In the genomic region with DNA sequence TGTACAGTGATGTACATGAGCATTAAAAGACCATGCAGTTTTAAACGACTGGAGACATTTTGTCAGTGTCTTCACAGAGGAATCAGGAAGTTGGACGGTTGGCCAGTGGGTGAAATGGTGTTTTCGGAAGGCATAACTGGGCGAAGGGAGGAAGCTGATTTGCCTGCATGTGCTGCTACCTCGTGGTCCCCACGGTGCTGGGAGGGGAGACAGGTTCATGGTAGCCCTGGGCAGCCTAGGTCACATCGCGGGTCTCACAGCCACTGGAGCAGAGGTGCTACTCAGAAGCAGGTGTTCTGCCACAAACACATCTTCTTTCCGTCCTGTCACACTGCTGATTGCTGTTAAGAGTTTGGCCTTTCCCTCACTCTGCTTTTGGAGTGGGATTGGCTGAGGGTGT, we compare ENCODE assay signal across 15 cellular contexts. TPM values are rescaled to one million over a fixed set of nuclear protein-coding genes. Genes with fewer than 3 reads are reported as not detected.
DNase-seq lines count a peak whose midpoint lies in the region; ATAC-seq and TF ChIP-seq lines count a peak whose summit lies in the region.
"Had no signal": no experiment of that assay in that cellular context is flagged by ENCODE, and none has a peak within 500 bp of the region (broad histone marks: within the 10 kb centered on the region; RNA-seq: fewer than 3 reads in every experiment).

No MANE protein-coding gene starts in this region.

- no peaks in the 10 kb centered on the region for H3K9me3 Mint-ChIP-seq in activated naive CD4-positive, alpha-beta T cell treated with anti-CD3 and anti-CD28 coated beads for 36 hours
- no peaks in the 10 kb centered on the region for H3K9me3 Mint-ChIP-seq in activated naive CD8-positive, alpha-beta T cell (ENCODE audit: low read depth)
- no peaks in the 10 kb centered on the region for H3K9me3 Mint-ChIP-seq in stimulated activated naive CD8-positive, alpha-beta T cell treated with anti-CD3 and anti-CD28 coated beads, Interleukin-15, amount 100 ng/mL, for 72 hours

- no peak for TF ChIP-seq CTCF in GM20000 (IDR thresholded peaks at IDR 0.05; ENCODE audit: extremely low read depth, missing control alignments)

- no peak overlapping the region for H4K8ac ChIP-seq in mesendoderm (ENCODE audit: low read depth, low read length)

- peak overlapping the region; percentile 89 for H3K27ac Mint-ChIP-seq in activated naive CD4-positive, alpha-beta T cell treated with anti-CD3 and anti-CD28 coated beads for 36 hours
- H3K27ac Mint-ChIP-seq in activated naive CD8-positive, alpha-beta T cell = peak overlapping the region; percentile 93
- peak overlapping the region; percentile 64 to 97 for H3K27ac Mint-ChIP-seq in stimulated activated naive CD8-positive, alpha-beta T cell treated with anti-CD3 and anti-CD28 coated beads, Interleukin-15, amount 100 ng/mL, for 72 hours

- no peak overlapping the region for H4K5ac ChIP-seq in mesendoderm (ENCODE audit: low read length)

- no peak overlapping the region for H3K23ac ChIP-seq in mesendoderm (ENCODE audit: low read length)

- H3K18ac ChIP-seq in mesendoderm (ENCODE audit: low read length) = no peak overlapping the region

- no peak overlapping the region for H3K27ac ChIP-seq in mesendoderm (ENCODE audit: low read depth, low read length)
- H3K27ac ChIP-seq: brain microvascular endothelial cell, foreskin keratinocyte, VCaP had no signal

- CTCF ChIA-PET in activated naive CD4-positive, alpha-beta T cell treated with anti-CD3 and anti-CD28 coated beads for 36 hours (lab: Charles Lee) = no interaction called here

- H3K36me3 Mint-ChIP-seq in activated naive CD4-positive, alpha-beta T cell treated with anti-CD3 and anti-CD28 coated beads for 36 hours (ENCODE audit: low read depth) = peaks cover 16% of the 10 kb centered on the region
- peaks cover 6% of the 10 kb centered on the region for H3K36me3 Mint-ChIP-seq in activated naive CD8-positive, alpha-beta T cell

- no peaks in the 10 kb centered on the region for H3K4me1 ChIP-seq in mesendoderm (ENCODE audit: control insufficient read depth, low read depth, low read length)
- H3K4me1 ChIP-seq: foreskin keratinocyte had no signal

- H3K4me3 Mint-ChIP-seq in activated naive CD4-positive, alpha-beta T cell treated with anti-CD3 and anti-CD28 coated beads for 36 hours = no peak overlapping the region
- H3K4me3 Mint-ChIP-seq in activated naive CD8-positive, alpha-beta T cell = no peak overlapping the region
- H3K4me3 Mint-ChIP-seq in stimulated activated naive CD8-positive, alpha-beta T cell treated with anti-CD3 and anti-CD28 coated beads, Interleukin-15, amount 100 ng/mL, for 72 hours = no peak overlapping the region

- no peak overlapping the region for H2BK120ac ChIP-seq in mesendoderm (ENCODE audit: low read depth, low read length)

- H3K4me1 Mint-ChIP-seq in activated naive CD4-positive, alpha-beta T cell treated with anti-CD3 and anti-CD28 coated beads for 36 hours (ENCODE audit: low read depth) = peaks cover 80% of the 10 kb centered on the region
- peaks cover 77% of the 10 kb centered on the region for H3K4me1 Mint-ChIP-seq in activated naive CD8-positive, alpha-beta T cell (ENCODE audit: low read depth)
- H3K4me1 Mint-ChIP-seq in stimulated activated naive CD8-positive, alpha-beta T cell treated with anti-CD3 and anti-CD28 coated beads, Interleukin-15, amount 100 ng/mL, for 72 hours = peaks cover 89% of the 10 kb centered on the region

- no peak overlapping the region for H3K56ac ChIP-seq in mesendoderm (ENCODE audit: low read length)

- no peak for DNase-seq in activated naive CD4-positive, alpha-beta T cell treated with anti-CD3 and anti-CD28 coated beads for 36 hours
- no peak for DNase-seq in activated naive CD4-positive, alpha-beta T cell treated with anti-CD3 and anti-CD28 coated beads, Interleukin-2, amount 50 U/mL, for 16 hours
- DNase-seq in GM20000 (ENCODE audit: low spot score) (peak; percentile 33), NCI-H446 (lab: John Stamatoyannopoulos, UW) (no peak), KBM-7 (no peak), mesendoderm (no peak)
- no peak for DNase-seq in stimulated activated naive CD8-positive, alpha-beta T cell treated with anti-CD3 and anti-CD28 coated beads, Interleukin-15, amount 100 ng/mL, for 72 hours
- DNase-seq: activated T-cell treated with anti-CD3 and anti-CD28 coated beads, Interleukin-2, amount 50 U/mL, for 48 hours; brain microvascular endothelial cell; DMS 273 treated with DMSO at 0.1 percent for 48 hours; foreskin keratinocyte; NCI-H146; NCI-H510A treated with DMSO at 0.1 percent for 48 hours had no signal

- H2AK5ac ChIP-seq in mesendoderm (ENCODE audit: low read length) = no peak overlapping the region

- no peak overlapping the region for H3K9ac ChIP-seq in mesendoderm (ENCODE audit: low read length)

- H3K27me3 ChIP-seq in mesendoderm (ENCODE audit: insufficient read depth, low read length, poor library complexity) = no peaks in the 10 kb centered on the region
- H3K27me3 ChIP-seq: brain microvascular endothelial cell, foreskin keratinocyte had no signal

- intact Hi-C loops in activated naive CD4-positive, alpha-beta T cell treated with anti-CD3 and anti-CD28 coated beads for 36 hours (cut with micrococcal nuclease) = no loop called here

- no peak for ATAC-seq in stimulated activated naive CD8-positive, alpha-beta T cell treated with anti-CD3 and anti-CD28 coated beads, Interleukin-15, amount 100 ng/mL, for 72 hours
- ATAC-seq: foreskin keratinocyte had no signal

- H3K27me3 Mint-ChIP-seq in activated naive CD4-positive, alpha-beta T cell treated with anti-CD3 and anti-CD28 coated beads for 36 hours (ENCODE audit: low read depth) = no peaks in the 10 kb centered on the region
- no peaks in the 10 kb centered on the region for H3K27me3 Mint-ChIP-seq in activated naive CD8-positive, alpha-beta T cell
- H3K27me3 Mint-ChIP-seq in stimulated activated naive CD8-positive, alpha-beta T cell treated with anti-CD3 and anti-CD28 coated beads, Interleukin-15, amount 100 ng/mL, for 72 hours = no peaks in the 10 kb centered on the region

- peaks cover 27% of the 10 kb centered on the region for H3K79me2 ChIP-seq in mesendoderm (ENCODE audit: control insufficient read depth, insufficient read depth, low read length)

- WGBS in mesendoderm (ENCODE audit: extremely low coverage, insufficient coverage, low lambda C conversion rate) = no CpG with 5 or more reads among the region's 9 CpGs

- H3K4ac ChIP-seq in mesendoderm (ENCODE audit: low read depth, low read length) = no peak overlapping the region

- H3K79me1 ChIP-seq in mesendoderm (ENCODE audit: low read length) = peaks cover 27% of the 10 kb centered on the region

- in situ Hi-C loops in KBM-7 (cut with MboI; ENCODE audit: low pct_unique_long_range_greater_than_20kb, low sequenced_read_pairs) = no loop called here

- no peak overlapping the region for H3K4me3 ChIP-seq in mesendoderm (ENCODE audit: low read length)

- H3K4me2 ChIP-seq in mesendoderm (ENCODE audit: low read length) = no peak overlapping the region

- no peak overlapping the region for H2BK5ac ChIP-seq in mesendoderm (ENCODE audit: low read length)

- H2BK15ac ChIP-seq in mesendoderm (replicated peaks; ENCODE audit: low read depth) = no peak overlapping the region

- no peaks in the 10 kb centered on the region for H3K36me3 ChIP-seq in mesendoderm (ENCODE audit: control insufficient read depth, insufficient read depth, low read length)

RNA-seq across cellular contexts. Expression of gene HIVEP1, which starts 35.2 kb away (rescaled TPM):
- 10 to 100 TPM; 43.6 to 47.9 TPM for total RNA-seq in activated naive CD4-positive, alpha-beta T cell treated with anti-CD3 and anti-CD28 coated beads for 36 hours
- 7.4 TPM for polyA plus RNA-seq in mesendoderm (2013, experiment 1 of 2)
- 7.5 TPM for polyA plus RNA-seq in mesendoderm (2013, experiment 2 of 2)
